8 cellular contexts compared by ENCODE assay signal in genomic region chr6:106141441-106142237, GRCh38. TPM values are rescaled to one million over a fixed set of nuclear protein-coding genes. Genes with fewer than 3 reads are reported as not detected.
DNase-seq lines count a peak whose midpoint lies in the region; ATAC-seq, FAIRE-seq and TF ChIP-seq lines count a peak whose summit lies in the region.

No MANE protein-coding gene starts in this region.

- no peak overlapping the region for H3K4me3 Mint-ChIP-seq in endothelial cell (ENCODE audit: unreplicated experiment)

- DNase-seq in GM12891 (ENCODE audit: insufficient read length, low spot score) (no peak), M059J (ENCODE audit: low read depth) (peak; percentile 92), astrocyte of the spinal cord (ENCODE audit: low read depth, low spot score) (peak; percentile 30), urothelium cell line (ENCODE audit: low spot score) (no peak), Kasumi-1 (lab: John Stamatoyannopoulos, UW) (no peak), nucleus accumbens (lab: John Stamatoyannopoulos, UW) (no peak), endothelial cell (ENCODE audit: low spot score) (no peak)

- no peaks in the 10 kb centered on the region for H3K9me3 Mint-ChIP-seq in endothelial cell (ENCODE audit: unreplicated experiment)

- TF ChIP-seq POLR2A in GM12891 (IDR thresholded peaks at IDR 0.05; ENCODE audit: low read depth, low read length): no peak

- H3K27me3 Mint-ChIP-seq in endothelial cell (ENCODE audit: unreplicated experiment): peaks cover 2% of the 10 kb centered on the region

- FAIRE-seq in GM12891 (lab: Jason Lieb, UNC) (peak; percentile 71), urothelium cell line (lab: Jason Lieb, UNC) (no peak)

- TF ChIP-seq CTCF in astrocyte of the spinal cord (IDR thresholded peaks at IDR 0.05; ENCODE audit: low read depth, low read length) (no peak), endothelial cell (IDR thresholded peaks at IDR 0.05; ENCODE audit: unreplicated experiment) (no peak)

- in situ Hi-C loops in astrocyte of the spinal cord (cut with HindIII; ENCODE audit: low sequenced_read_pairs): no loop called here

- H3K4me1 Mint-ChIP-seq in endothelial cell (ENCODE audit: unreplicated experiment): peaks cover 13% of the 10 kb centered on the region

- no peak overlapping the region for H3K4me3 ChIP-seq in astrocyte of the spinal cord (ENCODE audit: low read depth, low read length)

- no peaks in the 10 kb centered on the region for H3K36me3 Mint-ChIP-seq in endothelial cell (ENCODE audit: low read depth, unreplicated experiment)

- no peak overlapping the region for H3K27ac Mint-ChIP-seq in endothelial cell (ENCODE audit: unreplicated experiment)

- peak; percentile 82 for ATAC-seq in GM21717 (IDR thresholded peaks at IDR 0.05; ENCODE audit: unreplicated experiment)

TF ChIP-seq in GM12891, 5 proteins besides CTCF, POLR2A, EP300 and RAD21:
- peak; percentile 74; the same call in 1 of the 2 replicates for TF ChIP-seq POU2F2 (IDR thresholded peaks at IDR 0.05; ENCODE audit: low read depth, low read length)
- no peak for TF ChIP-seq PAX5 (IDR thresholded peaks at IDR 0.05; ENCODE audit: insufficient read depth, low read length, severe bottlenecking)
- no peak for TF ChIP-seq POLR2AphosphoS5 (IDR thresholded peaks at IDR 0.05; ENCODE audit: low read depth, low read length)
- peak; percentile 18; the same call in 1 of the 2 replicates for TF ChIP-seq SPI1 (IDR thresholded peaks at IDR 0.05; ENCODE audit: low read depth, low read length)
- no peak for TF ChIP-seq TAF1 (IDR thresholded peaks at IDR 0.05; ENCODE audit: low read depth, low read length)

RNA-seq across cellular contexts. Expression of gene PRDM1, which starts 55.5 kb away (rescaled TPM):
- 2.4 TPM for polyA plus RNA-seq in GM12891 (2012; ENCODE audit: low read depth, missing spikeins)
- 8.0 and 14.8 TPM in 2 replicates for total RNA-seq in M059J (2014; rRNA removed; shearing (Covaris generic))
- total RNA-seq in endothelial cell (ENCODE audit: unreplicated experiment): 19.6 TPM

Comparison
In these comparisons a context has a peak if more than half of its experiments do, and no peak if none do; other contexts are left out.
1. DNase-seq: peak in M059J (single experiment) and astrocyte of the spinal cord (single experiment); none in GM12891 (single experiment), urothelium cell line (single experiment), Kasumi-1 (0 of 2), nucleus accumbens (0 of 56) and endothelial cell (single experiment).